ENCODE assay signal across 11 cellular contexts in genomic region chr11:125457814-125458343, GRCh38. TPM values are rescaled to one million over a fixed set of nuclear protein-coding genes. Genes with fewer than 3 reads are reported as not detected.
A peak's percentile ranks its signal among the peaks of the same experiment; 100 is the strongest.
DNase-seq lines count a peak whose midpoint lies in the region; ATAC-seq, FAIRE-seq and TF ChIP-seq lines count a peak whose summit lies in the region.
"Had no signal": no experiment of that assay in that cellular context is flagged by ENCODE, and none has a peak within 500 bp of the region (broad histone marks: within the 10 kb centered on the region; RNA-seq: fewer than 3 reads in every experiment).

No MANE protein-coding gene starts in this region.

- DNase-seq in H7 (peak; percentile 54), kidney (peak; percentile 82), sigmoid colon (peak; percentile 77), NCI-H2029 (lab: John Stamatoyannopoulos, UW) (no peak), GM13977 (ENCODE audit: low spot score) (no peak), NCI-H2081 (lab: John Stamatoyannopoulos, UW) (no peak)
- DNase-seq: activated effector memory CD4-positive, alpha-beta T cell treated with anti-CD3 and anti-CD28 coated beads, Interleukin-2, amount 50 U/mL, for 16 hours; NCI-H2171 treated with DMSO at 0.1 percent for 48 hours had no signal

- intact Hi-C loops in kidney (cut with DNase I): no loop called here
- intact Hi-C loops in sigmoid colon (cut with DNase I): no loop called here

- H3K9me3 ChIP-seq in kidney (ENCODE audit: control insufficient read depth in 1 of 2, low read length in 2 of 2) (no peaks in the 10 kb centered on the region), sigmoid colon (no peaks in the 10 kb centered on the region)

- no peak for ATAC-seq in GM18519 (IDR thresholded peaks at IDR 0.05; ENCODE audit: low FRiP score, unreplicated experiment)

- H3K9ac ChIP-seq in kidney (ENCODE audit: low read length in 2 of 2): no peak overlapping the region

- WGBS in sigmoid colon, 2 donors: 54 to 64% methylated on average over 12 of the region's 12 CpGs

- no peak for FAIRE-seq in kidney (lab: Jason Lieb, UNC)

- H3K36me3 ChIP-seq in H7 (replicated peaks; ENCODE audit: control insufficient read depth, insufficient read depth, low read length): no peaks in the 10 kb centered on the region
- H3K36me3 ChIP-seq in kidney (ENCODE audit: control insufficient read depth in 1 of 2, insufficient read depth in 2 of 2, low read length in 2 of 2): no peaks in the 10 kb centered on the region
- H3K36me3 ChIP-seq in sigmoid colon: peaks cover 0 to 17% (median 3%) of the 10 kb centered on the region in 4 donors

- H3K4me3 ChIP-seq in H7 (ENCODE audit: insufficient read depth, low read depth, low read length): no peak overlapping the region
- H3K4me3 ChIP-seq in kidney (ENCODE audit: low read length in 2 of 2): no peak overlapping the region
- H3K4me3 ChIP-seq in sigmoid colon: no peak overlapping the region

- no peak for TF ChIP-seq EP300 in sigmoid colon (IDR thresholded peaks at IDR 0.05)

- no peak for TF ChIP-seq POLR2A in sigmoid colon (IDR thresholded peaks at IDR 0.05)

- peak overlapping the region; percentile 92 for H3K27ac ChIP-seq in cingulate gyrus (ENCODE audit: low read depth, low read length)
- H3K27ac ChIP-seq in kidney (ENCODE audit: low read depth in 2 of 2, low read length in 2 of 2): no peak overlapping the region
- H3K27ac ChIP-seq in sigmoid colon: peak overlapping the region in 1 of 4 donors; percentile 2

- H3K4me1 ChIP-seq in kidney (ENCODE audit: control insufficient read depth in 1 of 2, insufficient read depth in 1 of 2, low read depth in 1 of 2, low read length in 2 of 2) (no peaks in the 10 kb centered on the region), sigmoid colon (peaks cover 0 to 13% (median 0%) of the 10 kb centered on the region in 4 donors)

- TF ChIP-seq CTCF in kidney (IDR thresholded peaks at IDR 0.05; ENCODE audit: borderline replicate concordance, extremely low read depth, insufficient read depth): no peak
- no peak for TF ChIP-seq CTCF in sigmoid colon (IDR thresholded peaks at IDR 0.05)
- TF ChIP-seq CTCF in GM13977 (IDR thresholded peaks at IDR 0.05; ENCODE audit: extremely low read depth, insufficient read depth, missing control alignments): no peak

- in situ Hi-C loops in GM13977 (cut with MboI; ENCODE audit: low pct_unique_long_range_greater_than_20kb, low sequenced_read_pairs, unreplicated experiment): no loop called here

- no peaks in the 10 kb centered on the region for H3K27me3 ChIP-seq in H7 (ENCODE audit: control insufficient read depth, insufficient read depth, low read length)
- H3K27me3 ChIP-seq in sigmoid colon: no peaks in the 10 kb centered on the region

RNA-seq across cellular contexts. Expression of gene FEZ1, which starts 38.2 kb away (rescaled TPM):
- 93.8 and 98.9 TPM in 2 replicates for total RNA-seq in H7 (2014; rRNA removed; shearing (Covaris generic))
- total RNA-seq in kidney (12.5 TPM), sigmoid colon (10 to 100 TPM; 34.9 to 64.3 (median 54.7) TPM)
- polyA plus RNA-seq in kidney (ENCODE audit: insufficient read depth, low read depth, low replicate concordance) (17.4 TPM), sigmoid colon (10 to 100 TPM in 2 of 3 donors, 1 to 10 TPM in 1; 3.0 to 25.8 (median 10.9) TPM)
- total RNA-seq: T-helper 2 cell treated with Interferon-gamma antibody and Interleukin-4, amounts not matched to agents 100 ng/mL and 5 ng/mL, for 36 hours had no signal

Comparison
In these comparisons a context has a peak if more than half of its experiments do, and no peak if none do; other contexts are left out.
1. DNase-seq: peak in H7 (single experiment), kidney (single experiment) and sigmoid colon (single experiment); none in NCI-H2029 (single experiment), GM13977 (single experiment) and NCI-H2081 (0 of 2).